Comparison of ENCODE assay signal across 27 cellular contexts in the genomic region with DNA sequence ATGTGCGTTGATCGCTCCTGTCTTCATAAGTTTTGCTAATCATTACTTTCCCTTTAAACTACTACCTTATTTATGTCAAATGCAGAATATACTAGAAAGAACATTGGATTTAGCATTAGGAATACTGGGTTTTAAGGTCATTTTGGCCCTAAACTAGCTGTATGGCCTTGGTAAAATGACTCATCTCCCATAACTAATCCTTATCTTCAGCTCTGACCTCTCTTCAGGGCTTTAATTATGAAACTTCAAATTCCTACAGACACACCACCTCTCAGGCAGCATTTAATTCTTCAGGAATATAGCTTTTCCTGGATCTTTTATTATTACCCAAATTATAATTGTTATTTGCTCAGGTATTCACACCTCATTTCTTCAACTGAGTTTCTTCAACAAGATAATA.
"Had no signal": no experiment of that assay in that cellular context is flagged by ENCODE, and none has a peak within 500 bp of the region (broad histone marks: within the 10 kb centered on the region; RNA-seq: fewer than 3 reads in every experiment).

No MANE protein-coding gene starts in this region.

- H3K27ac Mint-ChIP-seq: activated B cell treated with CpG ODN at 0.5 μM for 24 hours; activated CD8-positive, alpha-beta T cell treated with anti-CD3 and anti-CD28 coated beads for 36 hours; activated naive CD4-positive, alpha-beta T cell treated with anti-CD3 and anti-CD28 coated beads, Interleukin-2, amount 50 U/mL, for 72 hours; activated T-cell treated with anti-CD3 and anti-CD28 coated beads, Interleukin-2, amount 50 U/mL, for 72 hours; dendritic cell treated with granulocyte-macrophage colony-stimulating factor and Interleukin-4, amounts not matched to agents 40 ng/mL and 50 ng/mL, for 4 days; mesothelial cell of epicardium; naive B cell; nephron progenitor cell; progenitor cell of endocrine pancreas; T-helper 2 cell treated with Interferon-gamma antibody and Interleukin-4, amounts not matched to agents 5 μg/mL and 100 μg/mL, for 36 hours had no signal

- H3K27me3 ChIP-seq: esophagus muscularis mucosa, gastrocnemius medialis, hepatocyte, neutrophil, ovary, sigmoid colon, tibial nerve had no signal

- H3K4me1 Mint-ChIP-seq: activated B cell treated with CpG ODN at 0.5 μM for 24 hours, mesothelial cell of epicardium, naive B cell, nephron progenitor cell had no signal

- H3K36me3 ChIP-seq: neutrophil, ovary had no signal

- FAIRE-seq: keratinocyte had no signal

- H3K4me2 ChIP-seq: hepatocyte had no signal

- H3K9me3 ChIP-seq: gastrocnemius medialis, neutrophil, ovary, sigmoid colon had no signal

- H2AFZ ChIP-seq: hepatocyte had no signal

- H3K4me3 ChIP-seq: esophagus muscularis mucosa, gastrocnemius medialis, hepatocyte, ovary, sigmoid colon, tibial nerve had no signal

- H3K27me3 Mint-ChIP-seq: activated B cell treated with CpG ODN at 0.5 μM for 24 hours; dendritic cell treated with granulocyte-macrophage colony-stimulating factor and Interleukin-4, amounts not matched to agents 40 ng/mL and 50 ng/mL, for 4 days; progenitor cell of endocrine pancreas had no signal

- DNase-seq: activated B cell treated with CpG ODN at 0.5 μM for 24 hours; activated CD4-positive, alpha-beta T cell treated with anti-CD3 and anti-CD28 coated beads, Interleukin-2, amount 50 U/mL, for 1 hour; activated CD8-positive, alpha-beta T cell treated with anti-CD3 and anti-CD28 coated beads for 36 hours; activated naive CD4-positive, alpha-beta T cell; activated T-cell treated with anti-CD3 and anti-CD28 coated beads, Interleukin-2, amount 50 U/mL, for 72 hours; aorta; caudate nucleus; gastrocnemius medialis; left cardiac atrium; left ventricle myocardium superior; naive B cell; nephron progenitor cell; ovary; sigmoid colon; stimulated activated naive CD4-positive, alpha-beta T cell treated with Interleukin-2 at 50 U/mL for 16 hours; T-helper 1 cell had no signal

- H3K79me2 ChIP-seq: hepatocyte had no signal

- H3K4me3 Mint-ChIP-seq: activated B cell treated with CpG ODN at 0.5 μM for 24 hours; activated CD8-positive, alpha-beta T cell treated with anti-CD3 and anti-CD28 coated beads for 36 hours; activated T-cell treated with anti-CD3 and anti-CD28 coated beads, Interleukin-2, amount 50 U/mL, for 72 hours; brain; dendritic cell treated with granulocyte-macrophage colony-stimulating factor and Interleukin-4, amounts not matched to agents 40 ng/mL and 50 ng/mL, for 4 days; mesothelial cell of epicardium; naive B cell; nephron progenitor cell; T-helper 2 cell treated with Interferon-gamma antibody and Interleukin-4, amounts not matched to agents 5 μg/mL and 100 μg/mL, for 36 hours had no signal

- H3K27ac ChIP-seq: esophagus muscularis mucosa, gastrocnemius medialis, hepatocyte, neutrophil, ovary, sigmoid colon had no signal
